ENCODE assay signal across 8 cellular contexts in the genomic region with DNA sequence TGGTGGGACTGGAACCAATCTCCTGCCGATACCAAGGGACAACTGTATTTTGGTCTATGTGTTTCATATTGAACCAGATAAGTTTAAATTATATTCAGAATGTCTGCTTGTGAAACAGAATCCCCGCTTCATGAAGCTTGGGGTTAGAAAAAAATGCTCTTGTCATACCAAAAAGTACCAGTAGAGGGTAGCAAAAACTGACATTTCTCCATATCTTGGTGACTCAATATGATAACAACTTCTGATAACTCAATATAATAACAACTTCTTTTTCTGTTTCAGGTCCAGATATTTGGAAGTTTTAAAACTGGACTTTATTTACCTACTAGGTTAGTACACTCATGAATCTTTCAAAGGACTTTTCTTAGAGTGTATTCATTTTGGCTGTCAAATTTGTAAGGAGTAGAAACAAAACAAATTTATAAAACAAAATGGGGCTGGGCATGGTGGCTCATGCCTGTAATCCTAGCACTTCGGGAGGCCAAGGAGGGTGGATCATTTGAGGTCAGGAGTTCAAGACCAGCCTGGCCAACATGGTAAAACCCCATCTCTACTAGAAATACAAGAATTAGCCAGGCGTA. TPM values are rescaled to one million over a fixed set of nuclear protein-coding genes. Genes with fewer than 3 reads are reported as not detected.
A peak's percentile ranks its signal among the peaks of the same experiment; 100 is the strongest.
DNase-seq lines count a peak whose midpoint lies in the region; ATAC-seq and TF ChIP-seq lines count a peak whose summit lies in the region.

No MANE protein-coding gene starts in this region.

- peak overlapping the region; percentile 78 for H3K27ac Mint-ChIP-seq in activated CD4-positive, alpha-beta memory T cell treated with anti-CD3 and anti-CD28 coated beads, Interleukin-2, amount 10 ng/mL, durations not matched to agents 7 days and 5 days
- no peak overlapping the region for H3K27ac Mint-ChIP-seq in glutamatergic neuron (ENCODE audit: unreplicated experiment)

- no peaks in the 10 kb centered on the region for H3K27me3 Mint-ChIP-seq in activated T-cell treated with anti-CD3 and anti-CD28 coated beads, Interleukin-2, amount 50 U/mL, for 4 hours (ENCODE audit: low read depth)
- H3K27me3 Mint-ChIP-seq in activated CD4-positive, alpha-beta memory T cell treated with anti-CD3 and anti-CD28 coated beads, Interleukin-2, amount 10 ng/mL, durations not matched to agents 7 days and 5 days = no peaks in the 10 kb centered on the region
- H3K27me3 Mint-ChIP-seq in glutamatergic neuron (ENCODE audit: unreplicated experiment) = no peaks in the 10 kb centered on the region

- CTCF ChIA-PET in activated CD4-positive, alpha-beta memory T cell treated with anti-CD3 and anti-CD28 coated beads, Interleukin-2, amount 10 ng/mL, durations not matched to agents 7 days and 5 days (lab: Charles Lee) = interaction anchor here (0.6 to 8.5 kb wide), 11 partner anchors 10 to 454 kb away, joined by 3 to 85 read pairs (median 5); a partner anchor contains a TSS

- DNase-seq in activated T-cell treated with anti-CD3 and anti-CD28 coated beads, Interleukin-2, amount 50 U/mL, for 4 hours = no peak
- DNase-seq in activated T-cell treated with anti-CD3 and anti-CD28 coated beads, Interleukin-2, amount 50 U/mL, for 48 hours = no peak
- peak; percentile 57 for DNase-seq in LoVo (ENCODE audit: low spot score)
- DNase-seq in activated CD4-positive, alpha-beta memory T cell treated with anti-CD3 and anti-CD28 coated beads, Interleukin-2, amount 10 ng/mL, durations not matched to agents 7 days and 5 days = no peak
- no peak for DNase-seq in glutamatergic neuron
- peak; percentile 50 for DNase-seq in smooth muscle cell of the brain vasculature (ENCODE audit: low read depth, low spot score)

- no peak overlapping the region for H3K4me3 Mint-ChIP-seq in activated T-cell treated with anti-CD3 and anti-CD28 coated beads, Interleukin-2, amount 50 U/mL, for 4 hours
- no peak overlapping the region for H3K4me3 Mint-ChIP-seq in activated CD4-positive, alpha-beta memory T cell treated with anti-CD3 and anti-CD28 coated beads, Interleukin-2, amount 10 ng/mL, durations not matched to agents 7 days and 5 days
- H3K4me3 Mint-ChIP-seq in glutamatergic neuron (ENCODE audit: unreplicated experiment) = no peak overlapping the region

- peak; percentile 47 to 57 for ATAC-seq in activated T-cell treated with anti-CD3 and anti-CD28 coated beads, Interleukin-2, amount 50 U/mL, for 4 hours
- ATAC-seq in HG03108 (IDR thresholded peaks at IDR 0.05; ENCODE audit: unreplicated experiment) (no peak), GM18858 (IDR thresholded peaks at IDR 0.05; ENCODE audit: unreplicated experiment) (no peak)

- peaks cover 21% of the 10 kb centered on the region for H3K4me1 Mint-ChIP-seq in activated T-cell treated with anti-CD3 and anti-CD28 coated beads, Interleukin-2, amount 50 U/mL, for 4 hours (ENCODE audit: low read depth)
- H3K4me1 Mint-ChIP-seq in activated CD4-positive, alpha-beta memory T cell treated with anti-CD3 and anti-CD28 coated beads, Interleukin-2, amount 10 ng/mL, durations not matched to agents 7 days and 5 days = peaks cover 48% of the 10 kb centered on the region
- H3K4me1 Mint-ChIP-seq in glutamatergic neuron (ENCODE audit: low read depth, unreplicated experiment) = peaks cover 13% of the 10 kb centered on the region

- peak; percentile 96 for TF ChIP-seq CTCF in glutamatergic neuron (IDR thresholded peaks at IDR 0.05; ENCODE audit: partially characterized antibody, unreplicated experiment)

- peaks cover 21% of the 10 kb centered on the region for H3K36me3 Mint-ChIP-seq in activated T-cell treated with anti-CD3 and anti-CD28 coated beads, Interleukin-2, amount 50 U/mL, for 4 hours (ENCODE audit: insufficient read depth)
- H3K36me3 Mint-ChIP-seq in activated CD4-positive, alpha-beta memory T cell treated with anti-CD3 and anti-CD28 coated beads, Interleukin-2, amount 10 ng/mL, durations not matched to agents 7 days and 5 days (ENCODE audit: low read depth) = peaks cover 29% of the 10 kb centered on the region
- H3K36me3 Mint-ChIP-seq in glutamatergic neuron (ENCODE audit: unreplicated experiment) = no peaks in the 10 kb centered on the region

- POLR2A ChIA-PET in activated CD4-positive, alpha-beta memory T cell treated with anti-CD3 and anti-CD28 coated beads, Interleukin-2, amount 10 ng/mL, durations not matched to agents 7 days and 5 days (lab: Charles Lee) = interaction anchor here (0.6 to 2.1 kb wide), 4 partner anchors 52 to 148 kb away, joined by 3 to 7 read pairs (median 3); a partner anchor contains a TSS

- no peaks in the 10 kb centered on the region for H3K9me3 Mint-ChIP-seq in activated T-cell treated with anti-CD3 and anti-CD28 coated beads, Interleukin-2, amount 50 U/mL, for 4 hours
- H3K9me3 Mint-ChIP-seq in activated CD4-positive, alpha-beta memory T cell treated with anti-CD3 and anti-CD28 coated beads, Interleukin-2, amount 10 ng/mL, durations not matched to agents 7 days and 5 days = no peaks in the 10 kb centered on the region
- no peaks in the 10 kb centered on the region for H3K9me3 Mint-ChIP-seq in glutamatergic neuron (ENCODE audit: unreplicated experiment)

RNA-seq across cellular contexts. Expression of a gene that starts 52.3 kb away (rescaled TPM):
- total RNA-seq in activated T-cell treated with anti-CD3 and anti-CD28 coated beads, Interleukin-2, amount 50 U/mL, for 4 hours = 10 to 100 TPM; 61.7 to 77.6 (median 70.7) TPM
- total RNA-seq in activated CD4-positive, alpha-beta memory T cell treated with anti-CD3 and anti-CD28 coated beads, Interleukin-2, amount 10 ng/mL, durations not matched to agents 7 days and 5 days = 100 to 1,000 TPM; 266 to 270 TPM
- total RNA-seq in glutamatergic neuron (ENCODE audit: unreplicated experiment) = 16.7 TPM

Comparison
In these comparisons a context has a peak if more than half of its experiments do, and no peak if none do; other contexts are left out.
1. ATAC-seq: peak in activated T-cell treated with anti-CD3 and anti-CD28 coated beads, Interleukin-2, amount 50 U/mL, for 4 hours (2 of 2); none in HG03108 (single experiment) and GM18858 (single experiment).
2. DNase-seq: peak in LoVo (single experiment) and smooth muscle cell of the brain vasculature (single experiment); none in activated T-cell treated with anti-CD3 and anti-CD28 coated beads, Interleukin-2, amount 50 U/mL, for 4 hours (single experiment), activated T-cell treated with anti-CD3 and anti-CD28 coated beads, Interleukin-2, amount 50 U/mL, for 48 hours (0 of 2), activated CD4-positive, alpha-beta memory T cell treated with anti-CD3 and anti-CD28 coated beads, Interleukin-2, amount 10 ng/mL, durations not matched to agents 7 days and 5 days (single experiment) and glutamatergic neuron (single experiment).